Comparison of ENCODE assay signal across 13 cellular contexts in the genomic region with DNA sequence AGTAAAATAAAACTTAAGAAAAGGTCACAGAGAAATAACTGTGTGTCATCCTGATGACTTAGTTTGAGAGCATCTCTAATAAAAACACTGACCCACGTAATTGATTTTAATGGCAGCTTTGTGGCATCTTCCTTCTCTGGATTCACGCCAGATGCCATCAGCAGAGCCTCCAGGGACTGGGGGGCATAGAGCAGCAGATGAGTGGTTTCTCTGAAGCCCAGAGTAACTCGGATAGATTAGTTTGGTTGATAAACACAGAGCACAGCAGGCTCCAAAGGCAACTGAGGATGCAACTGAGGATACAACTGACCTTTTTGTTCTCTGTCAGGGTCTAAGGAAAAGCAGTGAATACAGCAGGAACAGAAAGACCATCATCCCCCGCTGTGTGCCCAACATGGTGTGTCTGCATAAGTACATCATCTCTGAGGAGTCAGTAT.
DNase-seq lines count a peak whose midpoint lies in the region; ATAC-seq lines count a peak whose summit lies in the region.
"Had no signal": no experiment of that assay in that cellular context is flagged by ENCODE, and none has a peak within 500 bp of the region (broad histone marks: within the 10 kb centered on the region; RNA-seq: fewer than 3 reads in every experiment).

No MANE protein-coding gene starts in this region.

- peak; percentile 11 for DNase-seq in NCI-H1694 treated with DMSO at 0.1 percent for 48 hours (lab: John Stamatoyannopoulos, UW)
- DNase-seq in NCI-H1694 (lab: John Stamatoyannopoulos, UW) = no peak
- peak; percentile 89 for DNase-seq in NCI-H460 (ENCODE audit: extremely low read depth, low read depth)
- peak; percentile 5 for DNase-seq in fibroblast of peridontal ligament (ENCODE audit: extremely low read depth)
- DNase-seq in smooth muscle cell of the brain vasculature (ENCODE audit: low read depth, low spot score) = peak; percentile 60
- DNase-seq in activated CD8-positive, alpha-beta memory T cell treated with anti-CD3 and anti-CD28 coated beads for 24 hours = no peak
- DNase-seq: ACHN; MM.1S; naive thymus-derived CD8-positive, alpha-beta T cell; stimulated activated naive B cell treated with anti-CD40 and anti-IgM and Interleukin-4, amounts not matched to agents 10 μg/mL and 1 μg/mL and 100 μg/mL, for 72 hours had no signal

- ATAC-seq in HG03354 (IDR thresholded peaks at IDR 0.05; ENCODE audit: poor library complexity, severe bottlenecking, unreplicated experiment) (no peak), GM19455 (IDR thresholded peaks at IDR 0.05; ENCODE audit: unreplicated experiment) (no peak)
- ATAC-seq: naive thymus-derived CD8-positive, alpha-beta T cell; Panc1; stimulated activated naive B cell treated with anti-CD40 and anti-IgM and Interleukin-4, amounts not matched to agents 10 μg/mL and 1 μg/mL and 100 μg/mL, for 72 hours had no signal

Comparison
In these comparisons a context has a peak if more than half of its experiments do, and no peak if none do; other contexts are left out.
1. DNase-seq: peak in NCI-H1694 treated with DMSO at 0.1 percent for 48 hours (single experiment), NCI-H460 (single experiment), fibroblast of peridontal ligament (single experiment) and smooth muscle cell of the brain vasculature (single experiment); none in NCI-H1694 (single experiment) and activated CD8-positive, alpha-beta memory T cell treated with anti-CD3 and anti-CD28 coated beads for 24 hours (single experiment).